ENCODE assay signal across 14 cellular contexts in the genomic region with DNA sequence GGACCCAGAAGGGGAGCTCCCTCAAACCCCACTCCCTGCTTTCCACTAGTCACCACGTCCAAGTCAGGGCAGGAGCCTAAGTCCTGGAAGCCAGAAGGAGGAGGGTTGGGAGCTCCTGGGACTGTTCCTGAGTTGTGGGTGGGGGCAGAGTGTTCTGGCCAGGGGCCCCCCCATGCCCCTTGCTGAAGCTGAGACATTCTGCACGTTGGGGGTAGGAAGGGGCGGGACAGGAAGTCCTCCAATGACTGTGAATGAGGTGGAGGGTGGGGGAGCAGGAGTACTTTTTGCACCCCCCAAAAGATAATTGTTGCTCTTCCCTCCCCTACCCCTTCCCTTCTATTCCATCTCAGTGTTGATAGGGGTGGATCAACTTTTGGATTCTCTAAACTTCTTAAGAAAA. TPM values are rescaled to one million over a fixed set of nuclear protein-coding genes. Genes with fewer than 3 reads are reported as not detected.
DNase-seq lines count a peak whose midpoint lies in the region; ATAC-seq, FAIRE-seq and TF ChIP-seq lines count a peak whose summit lies in the region.
"Had no signal": no experiment of that assay in that cellular context is flagged by ENCODE, and none has a peak within 500 bp of the region (broad histone marks: within the 10 kb centered on the region; RNA-seq: fewer than 3 reads in every experiment).

No MANE protein-coding gene starts in this region.

- no peak overlapping the region for H4K8ac ChIP-seq in H9 (replicated peaks; ENCODE audit: insufficient read length, low read depth, low read length)

- H2BK20ac ChIP-seq in H9 (ENCODE audit: low read depth, low read length, poor library complexity, severe bottlenecking), result no peak overlapping the region

- H2AFZ ChIP-seq in H9 (ENCODE audit: low read length), result no peak overlapping the region

- no peak overlapping the region for H2AK5ac ChIP-seq in H9 (ENCODE audit: insufficient read length, low read length)

- H3K9me3 Mint-ChIP-seq in H9, result no peaks in the 10 kb centered on the region
- H3K9me3 Mint-ChIP-seq in activated CD8-positive, alpha-beta T cell treated with anti-CD3 and anti-CD28 coated beads, Interleukin-2, amount 10 ng/mL, durations not matched to agents 7 days and 5 days (ENCODE audit: insufficient read depth), result no peaks in the 10 kb centered on the region
- no peaks in the 10 kb centered on the region for H3K9me3 Mint-ChIP-seq in naive thymus-derived CD4-positive, alpha-beta T cell

- no peak overlapping the region for H3K9ac ChIP-seq in H9 (ENCODE audit: extremely low read depth, insufficient read length, low read length)

- no peak overlapping the region for H3K27ac ChIP-seq in H9 (ENCODE audit: insufficient read length, low read depth, low read length)
- no peak overlapping the region for H3K27ac ChIP-seq in naive thymus-derived CD4-positive, alpha-beta T cell (ENCODE audit: low read depth, low read length)
- H3K27ac ChIP-seq: pancreas, thoracic aorta had no signal

- DNase-seq in BE2C, result no peak
- no peak for DNase-seq in H9
- peak; percentile 38 for DNase-seq in activated CD8-positive, alpha-beta T cell treated with anti-CD3 and anti-CD28 coated beads, Interleukin-2, amount 10 ng/mL, durations not matched to agents 7 days and 5 days
- DNase-seq in naive thymus-derived CD4-positive, alpha-beta T cell, result no peak
- DNase-seq in urothelium cell line (ENCODE audit: low spot score), result no peak
- no peak for DNase-seq in DMS79 (lab: John Stamatoyannopoulos, UW)
- DNase-seq: NCI-H1092; NCI-H526 treated with DMSO at 0.1 percent for 48 hours; stimulated activated CD4-positive, alpha-beta T cell treated with anti-CD3 and anti-CD28 coated beads, Interleukin-4, amount 100 ng/mL, for 4 hours had no signal

- peak overlapping the region; percentile 41 for H3K4me3 ChIP-seq in BE2C (ENCODE audit: low read depth, low read length)
- peak overlapping the region; percentile 30 for H3K4me3 ChIP-seq in naive thymus-derived CD4-positive, alpha-beta T cell (ENCODE audit: low read length)

- no peak for ATAC-seq in activated CD8-positive, alpha-beta T cell treated with anti-CD3 and anti-CD28 coated beads, Interleukin-2, amount 10 ng/mL, durations not matched to agents 7 days and 5 days
- no peak for ATAC-seq in naive thymus-derived CD4-positive, alpha-beta T cell
- ATAC-seq in HG03039 (IDR thresholded peaks at IDR 0.05; ENCODE audit: unreplicated experiment), result no peak
- no peak for ATAC-seq in activated CD4-positive, CD25-positive, alpha-beta regulatory T cell treated with anti-CD3 and anti-CD28 coated beads, Interleukin-2, amount 50 U/mL, for 24 hours

- CTCF ChIA-PET in activated CD8-positive, alpha-beta T cell treated with anti-CD3 and anti-CD28 coated beads, Interleukin-2, amount 10 ng/mL, durations not matched to agents 7 days and 5 days (lab: Charles Lee), result interaction anchor here (0.8 to 2.6 kb wide), 7 partner anchors 9 to 52 kb away, joined by 3 to 9 read pairs (median 4); partner anchors contain the start of gene NKIRAS2
- CTCF ChIA-PET in naive thymus-derived CD4-positive, alpha-beta T cell (lab: Charles Lee), result interaction anchor here (0.7 kb wide), 1 partner anchor 41 kb away, joined by 3 read pairs; the partner anchor contains the start of gene DHX58

- no peak overlapping the region for H3K27ac Mint-ChIP-seq in H9
- H3K27ac Mint-ChIP-seq in activated CD8-positive, alpha-beta T cell treated with anti-CD3 and anti-CD28 coated beads, Interleukin-2, amount 10 ng/mL, durations not matched to agents 7 days and 5 days, result peak overlapping the region; percentile 29
- H3K27ac Mint-ChIP-seq in naive thymus-derived CD4-positive, alpha-beta T cell, result no peak overlapping the region

- no peak overlapping the region for H2BK15ac ChIP-seq in H9 (ENCODE audit: low read depth, low read length)

- H2BK120ac ChIP-seq in H9 (ENCODE audit: low read depth, low read length, poor library complexity, severe bottlenecking), result no peak overlapping the region

- H3K36me3 Mint-ChIP-seq in H9 (ENCODE audit: insufficient read depth in 1 of 3, low read depth in 3 of 3), result no peaks in the 10 kb centered on the region; a peak in 1 of 7 replicates
- H3K36me3 Mint-ChIP-seq in activated CD8-positive, alpha-beta T cell treated with anti-CD3 and anti-CD28 coated beads, Interleukin-2, amount 10 ng/mL, durations not matched to agents 7 days and 5 days (ENCODE audit: low read depth), result no peaks in the 10 kb centered on the region
- no peaks in the 10 kb centered on the region for H3K36me3 Mint-ChIP-seq in naive thymus-derived CD4-positive, alpha-beta T cell

- intact Hi-C loops in naive thymus-derived CD4-positive, alpha-beta T cell (cut with micrococcal nuclease), result no loop called here

- peak overlapping the region; percentile 61 to 79 for H3K4me3 Mint-ChIP-seq in H9
- H3K4me3 Mint-ChIP-seq in activated CD8-positive, alpha-beta T cell treated with anti-CD3 and anti-CD28 coated beads, Interleukin-2, amount 10 ng/mL, durations not matched to agents 7 days and 5 days, result peak overlapping the region; percentile 70
- peak overlapping the region; percentile 38 to 78 (median 54) for H3K4me3 Mint-ChIP-seq in naive thymus-derived CD4-positive, alpha-beta T cell

- no peak overlapping the region for H3K18ac ChIP-seq in H9 (ENCODE audit: insufficient read length, low read depth, low read length)

- POLR2A ChIA-PET in activated CD8-positive, alpha-beta T cell treated with anti-CD3 and anti-CD28 coated beads, Interleukin-2, amount 10 ng/mL, durations not matched to agents 7 days and 5 days (lab: Charles Lee), result interaction anchor here (0.6 to 3.2 kb wide), 3 partner anchors 35 to 365 kb away, joined by 3 to 22 read pairs (median 3); partner anchors contain the start of gene DHX58
- POLR2A ChIA-PET in naive thymus-derived CD4-positive, alpha-beta T cell (lab: Charles Lee), result interaction anchor here (1.5 to 1.7 kb wide), 2 partner anchors 40 to 49 kb away, joined by 4 to 10 read pairs; partner anchors contain the start of gene DHX58

- no peak overlapping the region for H4K91ac ChIP-seq in H9 (ENCODE audit: insufficient read length, low read depth, low read length)

- H3K27me3 Mint-ChIP-seq in H9 (ENCODE audit: low read depth), result peaks cover 14% of the 10 kb centered on the region
- H3K27me3 Mint-ChIP-seq in activated CD8-positive, alpha-beta T cell treated with anti-CD3 and anti-CD28 coated beads, Interleukin-2, amount 10 ng/mL, durations not matched to agents 7 days and 5 days (ENCODE audit: low read depth), result no peaks in the 10 kb centered on the region
- H3K27me3 Mint-ChIP-seq in naive thymus-derived CD4-positive, alpha-beta T cell, result peaks cover 22 to 37% (median 31%) of the 10 kb centered on the region in 5 donors

- H4K5ac ChIP-seq in H9 (ENCODE audit: insufficient read length, low read depth, low read length), result no peak overlapping the region

- H3K79me1 ChIP-seq in H9 (ENCODE audit: insufficient read depth, low read depth, low read length, poor library complexity, severe bottlenecking), result no peaks in the 10 kb centered on the region

- H3K79me2 ChIP-seq in H9 (ENCODE audit: insufficient read depth, low read length), result no peaks in the 10 kb centered on the region

- peak overlapping the region; percentile 48 for H3K4me2 ChIP-seq in H9 (ENCODE audit: insufficient read depth, insufficient read length, low read length)

- no peak overlapping the region for H3T11ph ChIP-seq in H9 (ENCODE audit: low read length)

- no peak overlapping the region for H2BK5ac ChIP-seq in H9 (ENCODE audit: insufficient read length, low read length)

- H3K23me2 ChIP-seq in H9 (ENCODE audit: insufficient read length, low read depth, low read length, poor library complexity, severe bottlenecking), result peaks cover 6% of the 10 kb centered on the region

- H4K20me1 ChIP-seq in H9 (ENCODE audit: control insufficient read depth, insufficient read depth, insufficient read length), result no peaks in the 10 kb centered on the region

- H3K56ac ChIP-seq in H9 (ENCODE audit: insufficient read length, low read depth, low read length), result no peak overlapping the region

- no peak for TF ChIP-seq CTCF in BE2C (IDR thresholded peaks at IDR 0.05; ENCODE audit: low read depth, low read length)
- TF ChIP-seq CTCF in H9 (conservative IDR thresholded peaks at IDR 0.05), result no peak

- no peak overlapping the region for H3K4ac ChIP-seq in H9 (ENCODE audit: low read depth, low read length)

- no peak overlapping the region for H3K14ac ChIP-seq in H9 (ENCODE audit: insufficient read depth, low read length)

- no peak for FAIRE-seq in urothelium cell line (lab: Jason Lieb, UNC)
- FAIRE-seq: pancreas had no signal

- H3K36me3 ChIP-seq in BE2C, result no peaks in the 10 kb centered on the region
- no peaks in the 10 kb centered on the region for H3K36me3 ChIP-seq in naive thymus-derived CD4-positive, alpha-beta T cell (ENCODE audit: control insufficient read depth in 2 of 3, insufficient read depth in 3 of 3, low read length in 3 of 3)
- H3K36me3 ChIP-seq: pancreas, thoracic aorta had no signal

- no CpG with 5 or more reads among the region's 3 CpGs for WGBS in H9 (ENCODE audit: extremely low coverage, insufficient read length, low lambda C conversion rate)

- peaks cover 7% of the 10 kb centered on the region; the same call in 1 of the 2 replicates for H3K27me3 ChIP-seq in BE2C
- H3K27me3 ChIP-seq in H9 (ENCODE audit: insufficient read depth, low read length), result no peaks in the 10 kb centered on the region
- peaks cover 0 to 7% of the 10 kb centered on the region in 2 donors for H3K27me3 ChIP-seq in naive thymus-derived CD4-positive, alpha-beta T cell (ENCODE audit: control insufficient read depth in 2 of 2, insufficient read depth in 2 of 2, low read length in 2 of 2)
- H3K27me3 ChIP-seq: pancreas had no signal

- H3K4me1 ChIP-seq in BE2C, result peaks cover 9% of the 10 kb centered on the region
- H3K4me1 ChIP-seq in H9 (ENCODE audit: insufficient read depth, low read length), result 0 out of 2 replicates have a peak, but pooled peaks cover 3% of the 10 kb centered on the region
- H3K4me1 ChIP-seq in naive thymus-derived CD4-positive, alpha-beta T cell (ENCODE audit: control insufficient read depth in 2 of 2, insufficient read depth in 2 of 2, low read length in 2 of 2), result peaks cover 7 to 9% of the 10 kb centered on the region in 2 donors

- H2BK12ac ChIP-seq in H9 (ENCODE audit: insufficient read length, low read depth, low read length), result no peak overlapping the region

- no peak overlapping the region for H3K23ac ChIP-seq in H9 (ENCODE audit: insufficient read length, low read depth, low read length)

- H3K9me3 ChIP-seq in BE2C (no peaks in the 10 kb centered on the region), H9 (ENCODE audit: control insufficient read depth, low read depth, low read length) (no peaks in the 10 kb centered on the region)
- H3K9me3 ChIP-seq in naive thymus-derived CD4-positive, alpha-beta T cell (ENCODE audit: control insufficient read depth in 2 of 3, low read length in 3 of 3), result no peaks in the 10 kb centered on the region
- H3K9me3 ChIP-seq: pancreas, thoracic aorta had no signal

- peaks cover 6 to 24% of the 10 kb centered on the region in 2 experiments for H3K4me1 Mint-ChIP-seq in H9
- H3K4me1 Mint-ChIP-seq in activated CD8-positive, alpha-beta T cell treated with anti-CD3 and anti-CD28 coated beads, Interleukin-2, amount 10 ng/mL, durations not matched to agents 7 days and 5 days (ENCODE audit: low read depth), result peaks cover 25% of the 10 kb centered on the region
- H3K4me1 Mint-ChIP-seq in naive thymus-derived CD4-positive, alpha-beta T cell, result peaks cover 0 to 7% (median 5%) of the 10 kb centered on the region in 7 donors

RNA-seq across cellular contexts. Expression of gene C17orf113, which starts 21.4 kb away (rescaled TPM):
- 5.3 TPM for polyA plus RNA-seq in BE2C (2012; ENCODE audit: insufficient read depth, insufficient read length, low read depth)
- total RNA-seq in H9 (2021), result 1.0 and 1.2 TPM in 2 replicates
- under 1 TPM; 0.16 to 0.24 TPM for total RNA-seq in activated CD8-positive, alpha-beta T cell treated with anti-CD3 and anti-CD28 coated beads, Interleukin-2, amount 10 ng/mL, durations not matched to agents 7 days and 5 days
- total RNA-seq in naive thymus-derived CD4-positive, alpha-beta T cell, result 1 to 10 TPM in 1 of 5 experiments, under 1 TPM in 4; 0.10 to 1.0 (median 0.67) TPM
- under 1 TPM; 0.14 to 0.28 TPM for polyA plus RNA-seq in naive thymus-derived CD4-positive, alpha-beta T cell

RNA-seq across cellular contexts. Expression of gene ZNF385C, which starts 26.5 kb away (rescaled TPM):
- 2.4 TPM for polyA plus RNA-seq in BE2C (2012; ENCODE audit: insufficient read depth, insufficient read length, low read depth)
- 2.8 and 3.1 TPM in 2 replicates for total RNA-seq in H9 (2021)
- under 1 TPM; 0.23 to 0.47 TPM for total RNA-seq in activated CD8-positive, alpha-beta T cell treated with anti-CD3 and anti-CD28 coated beads, Interleukin-2, amount 10 ng/mL, durations not matched to agents 7 days and 5 days
- total RNA-seq in naive thymus-derived CD4-positive, alpha-beta T cell, result under 1 TPM in 4 of 5 experiments, not detected in 1; 0.15 to 0.45 (median 0.23) TPM
- not detected for polyA plus RNA-seq in naive thymus-derived CD4-positive, alpha-beta T cell
- total RNA-seq: thoracic aorta had no signal

RNA-seq across cellular contexts. Expression of gene DHX58, which starts 40.7 kb away (rescaled TPM):
- not detected for polyA plus RNA-seq in BE2C (2012; ENCODE audit: insufficient read depth, insufficient read length, low read depth)
- total RNA-seq in H9 (2021), result 3.9 and 4.5 TPM in 2 replicates
- total RNA-seq in activated CD8-positive, alpha-beta T cell treated with anti-CD3 and anti-CD28 coated beads, Interleukin-2, amount 10 ng/mL, durations not matched to agents 7 days and 5 days, result 10 to 100 TPM; 71.9 to 72.9 TPM
- total RNA-seq in naive thymus-derived CD4-positive, alpha-beta T cell, result 10 to 100 TPM; 36.0 to 80.5 (median 53.5) TPM
- 10 to 100 TPM; 10.1 to 24.7 TPM for polyA plus RNA-seq in naive thymus-derived CD4-positive, alpha-beta T cell

RNA-seq across cellular contexts. Expression of gene KAT2A, which starts 49.4 kb away (rescaled TPM):
- 65.6 TPM for polyA plus RNA-seq in BE2C (2012; ENCODE audit: insufficient read depth, insufficient read length, low read depth)
- 39.1 and 43.5 TPM in 2 replicates for total RNA-seq in H9 (2021)
- total RNA-seq in activated CD8-positive, alpha-beta T cell treated with anti-CD3 and anti-CD28 coated beads, Interleukin-2, amount 10 ng/mL, durations not matched to agents 7 days and 5 days, result 10 to 100 TPM; 45.2 to 46.8 TPM
- 10 to 100 TPM; 39.6 to 71.1 (median 49.1) TPM for total RNA-seq in naive thymus-derived CD4-positive, alpha-beta T cell
- 10 to 100 TPM in 1 of 2 donors, 1 to 10 TPM in 1; 6.6 to 12.0 TPM for polyA plus RNA-seq in naive thymus-derived CD4-positive, alpha-beta T cell

RNA-seq across cellular contexts. Expression of gene HSPB9, which starts 50.8 kb away (rescaled TPM):
- polyA plus RNA-seq in BE2C (2012; ENCODE audit: insufficient read depth, insufficient read length, low read depth), result 0.68 TPM
- total RNA-seq in H9 (2021), result 0.15 and 0.18 TPM in 2 replicates
- under 1 TPM; 0.16 to 0.29 TPM for total RNA-seq in activated CD8-positive, alpha-beta T cell treated with anti-CD3 and anti-CD28 coated beads, Interleukin-2, amount 10 ng/mL, durations not matched to agents 7 days and 5 days
- under 1 TPM in 2 of 5 experiments, not detected in 3; 0.12 to 0.16 TPM for total RNA-seq in naive thymus-derived CD4-positive, alpha-beta T cell
- under 1 TPM in 1 of 2 donors, not detected in 1; 0.10 TPM for polyA plus RNA-seq in naive thymus-derived CD4-positive, alpha-beta T cell
- total RNA-seq: cardiac septum, thoracic aorta had no signal
